1 cellular context compared by ENCODE assay signal in the genomic region with DNA sequence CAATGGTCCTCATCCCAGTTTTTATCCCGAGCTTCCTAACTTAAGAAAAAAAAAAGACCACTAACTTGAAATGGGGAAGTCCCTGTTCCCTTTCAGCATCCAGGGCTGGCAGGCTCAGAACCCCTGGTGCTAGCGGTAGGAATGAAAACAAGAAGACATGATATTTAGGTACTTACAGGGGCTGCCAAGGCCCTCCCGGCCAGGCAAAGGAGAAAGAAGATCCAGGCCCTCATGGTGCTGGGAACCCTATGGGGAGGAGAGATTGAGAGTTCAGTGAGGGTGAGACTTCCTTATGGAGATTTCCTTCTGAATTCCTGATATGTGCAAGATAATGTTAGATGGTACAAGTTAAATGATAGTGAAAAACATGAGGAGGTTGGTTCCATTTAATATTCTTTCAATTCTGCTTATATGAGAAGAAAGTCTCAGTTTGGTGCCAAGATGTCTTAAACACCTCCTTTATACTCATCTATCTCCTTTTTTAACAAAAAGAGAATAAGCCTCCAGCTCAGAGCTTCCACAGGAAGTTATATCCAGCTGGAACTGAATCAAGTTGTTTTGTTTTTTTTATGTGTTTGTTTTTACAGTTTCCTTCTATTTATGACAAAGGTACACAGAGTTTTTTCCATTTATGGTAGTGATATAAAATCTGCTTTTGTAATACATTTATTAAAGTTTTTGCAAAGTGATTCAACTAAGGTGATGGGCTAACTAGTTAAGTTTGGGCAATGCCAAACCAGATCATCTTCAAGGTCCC.
TF ChIP-seq lines count a peak whose summit lies in the region.

No MANE protein-coding gene starts in this region.

TF ChIP-seq in H1, 55 proteins besides CTCF, POLR2A, EP300 and RAD21:
- TF ChIP-seq USF2 (IDR thresholded peaks at IDR 0.05; ENCODE audit: low read length): no peak
- no peak for TF ChIP-seq GTF2F1 (IDR thresholded peaks at IDR 0.05; ENCODE audit: borderline replicate concordance, low read depth, low read length)
- no peak for TF ChIP-seq SIN3A (conservative IDR thresholded peaks at IDR 0.05 in 1 of 2, IDR thresholded peaks at IDR 0.05 in 1 of 2; ENCODE audit: low read depth in 1 of 2, low read length in 2 of 2)
